Comparison of ENCODE assay signal across 8 cellular contexts in genomic region chr18:35005963-35006577, GRCh38.
DNase-seq lines count a peak whose midpoint lies in the region; ATAC-seq and TF ChIP-seq lines count a peak whose summit lies in the region.

No MANE protein-coding gene starts in this region.

- H3K9me3 ChIP-seq in DND-41 (ENCODE audit: insufficient read depth, low read length, severe bottlenecking): no peaks in the 10 kb centered on the region

- 0 out of 2 replicates have a peak overlapping the region, but pooled peaks have one; percentile 51 for H2AFZ ChIP-seq in DND-41 (ENCODE audit: low read depth, low read length)

- H3K4me1 ChIP-seq in DND-41 (ENCODE audit: insufficient read depth, low read length): no peaks in the 10 kb centered on the region

- no peaks in the 10 kb centered on the region for H3K9me3 Mint-ChIP-seq in stimulated activated naive CD8-positive, alpha-beta T cell treated with anti-CD3 and anti-CD28 coated beads, Interleukin-15, amount 100 ng/mL, for 72 hours

- peak; percentile 78 for TF ChIP-seq CTCF in DND-41 (IDR thresholded peaks at IDR 0.05; ENCODE audit: borderline replicate concordance, extremely low read depth, low read length, poor library complexity, severe bottlenecking)

- DNase-seq in DND-41 (peak; percentile 46), NCI-H748 treated with DMSO at 0.1 percent for 48 hours (lab: John Stamatoyannopoulos, UW) (peak; percentile 75), brain pericyte (ENCODE audit: low read depth, low spot score) (peak; percentile 21), inferior parietal cortex (ENCODE audit: extremely low spot score) (peak; percentile 93), activated gamma-delta T cell treated with Interleukin-2 at 50 U/mL for 16 hours (no peak)
- DNase-seq in stimulated activated naive CD8-positive, alpha-beta T cell treated with anti-CD3 and anti-CD28 coated beads, Interleukin-15, amount 100 ng/mL, for 72 hours: no peak

- H3K4me3 ChIP-seq in DND-41 (ENCODE audit: low read depth in 1 of 2, low read length in 2 of 2): no peak overlapping the region

- H3K9ac ChIP-seq in DND-41 (ENCODE audit: low read depth, low read length): no peak overlapping the region

- no peaks in the 10 kb centered on the region for H3K79me2 ChIP-seq in DND-41 (ENCODE audit: insufficient read depth, low read length)

- no peak overlapping the region for H3K4me3 Mint-ChIP-seq in stimulated activated naive CD8-positive, alpha-beta T cell treated with anti-CD3 and anti-CD28 coated beads, Interleukin-15, amount 100 ng/mL, for 72 hours

- H3K4me1 Mint-ChIP-seq in stimulated activated naive CD8-positive, alpha-beta T cell treated with anti-CD3 and anti-CD28 coated beads, Interleukin-15, amount 100 ng/mL, for 72 hours: no peaks in the 10 kb centered on the region

- no peaks in the 10 kb centered on the region for H3K27me3 ChIP-seq in DND-41 (ENCODE audit: insufficient read depth, low read length, poor library complexity)

- H3K27ac ChIP-seq in DND-41 (ENCODE audit: low read length): no peak overlapping the region

- H3K27me3 Mint-ChIP-seq in stimulated activated naive CD8-positive, alpha-beta T cell treated with anti-CD3 and anti-CD28 coated beads, Interleukin-15, amount 100 ng/mL, for 72 hours: no peaks in the 10 kb centered on the region

- ATAC-seq in DND-41 (ENCODE audit: insufficient read depth, low read depth) (peak; percentile 100), GM19463 (IDR thresholded peaks at IDR 0.05; ENCODE audit: unreplicated experiment) (peak; percentile 83), HG03565 (IDR thresholded peaks at IDR 0.05; ENCODE audit: unreplicated experiment) (peak; percentile 81)
- peak; percentile 78 for ATAC-seq in stimulated activated naive CD8-positive, alpha-beta T cell treated with anti-CD3 and anti-CD28 coated beads, Interleukin-15, amount 100 ng/mL, for 72 hours

- no peak overlapping the region for H3K4me2 ChIP-seq in DND-41 (ENCODE audit: insufficient read depth, low read length)

- no peak overlapping the region for H3K27ac Mint-ChIP-seq in stimulated activated naive CD8-positive, alpha-beta T cell treated with anti-CD3 and anti-CD28 coated beads, Interleukin-15, amount 100 ng/mL, for 72 hours

- H4K20me1 ChIP-seq in DND-41 (ENCODE audit: insufficient read depth, low read length): no peaks in the 10 kb centered on the region

- H3K36me3 ChIP-seq in DND-41 (ENCODE audit: insufficient read depth, low read length): no peaks in the 10 kb centered on the region

Comparison
In these comparisons a context has a peak if more than half of its experiments do, and no peak if none do; other contexts are left out.
1. DNase-seq: peak in DND-41 (single experiment), NCI-H748 treated with DMSO at 0.1 percent for 48 hours (single experiment), brain pericyte (single experiment) and inferior parietal cortex (single experiment); none in stimulated activated naive CD8-positive, alpha-beta T cell treated with anti-CD3 and anti-CD28 coated beads, Interleukin-15, amount 100 ng/mL, for 72 hours (0 of 2) and activated gamma-delta T cell treated with Interleukin-2 at 50 U/mL for 16 hours (single experiment).
2. Peak in every context shown above with its lines, with median percentiles within 50 percentile points of each other: ATAC-seq.